Comparison of ENCODE assay signal across 9 cellular contexts in genomic region chrX:153688534-153688899, GRCh38. TPM values are rescaled to one million over a fixed set of nuclear protein-coding genes. Genes with fewer than 3 reads are reported as not detected.
DNase-seq lines count a peak whose midpoint lies in the region; ATAC-seq and TF ChIP-seq lines count a peak whose summit lies in the region.
"Had no signal": no experiment of that assay in that cellular context is flagged by ENCODE, and none has a peak within 500 bp of the region (broad histone marks: within the 10 kb centered on the region; RNA-seq: fewer than 3 reads in every experiment).

No MANE protein-coding gene starts in this region.

- no peaks in the 10 kb centered on the region for H3K36me3 Mint-ChIP-seq in activated naive CD8-positive, alpha-beta T cell treated with anti-CD3 and anti-CD28 coated beads for 36 hours
- H3K36me3 Mint-ChIP-seq: activated naive CD8-positive, alpha-beta T cell had no signal

- H3K4me3 ChIP-seq in H7 (ENCODE audit: insufficient read depth, low read depth, low read length) = peak overlapping the region; percentile 45
- H3K4me3 ChIP-seq in choroid plexus epithelial cell (ENCODE audit: low read depth, low read length) = peak overlapping the region; percentile 45
- peak overlapping the region; percentile 68 for H3K4me3 ChIP-seq in psoas muscle

- peak overlapping the region; percentile 85 for H3K27ac ChIP-seq in psoas muscle

- H3K27me3 Mint-ChIP-seq in activated naive CD8-positive, alpha-beta T cell treated with anti-CD3 and anti-CD28 coated beads for 36 hours = peaks cover 12% of the 10 kb centered on the region
- H3K27me3 Mint-ChIP-seq: activated naive CD8-positive, alpha-beta T cell had no signal

- no peaks in the 10 kb centered on the region for H3K4me1 Mint-ChIP-seq in activated naive CD8-positive, alpha-beta T cell treated with anti-CD3 and anti-CD28 coated beads for 36 hours

- H3K36me3 ChIP-seq in H7 (replicated peaks; ENCODE audit: control insufficient read depth, insufficient read depth, low read length) (no peaks in the 10 kb centered on the region), psoas muscle (ENCODE audit: insufficient read depth in 1 of 2, low read depth in 1 of 2) (peaks cover 0 to 3% of the 10 kb centered on the region in 2 donors)

- H3K4me3 Mint-ChIP-seq in activated naive CD8-positive, alpha-beta T cell treated with anti-CD3 and anti-CD28 coated beads for 36 hours = no peak overlapping the region
- H3K4me3 Mint-ChIP-seq: activated naive CD8-positive, alpha-beta T cell had no signal

- no peaks in the 10 kb centered on the region for H3K4me1 ChIP-seq in psoas muscle

- H3K27me3 ChIP-seq in H7 (ENCODE audit: control insufficient read depth, insufficient read depth, low read length) (no peaks in the 10 kb centered on the region), psoas muscle (ENCODE audit: insufficient read depth in 3 of 3, low read length in 2 of 3) (peaks cover 0 to 7% (median 0%) of the 10 kb centered on the region in 3 donors)

- TF ChIP-seq CTCF in choroid plexus epithelial cell (conservative IDR thresholded peaks at IDR 0.05; ENCODE audit: low read depth, low read length) (no peak), psoas muscle (IDR thresholded peaks at IDR 0.05) (no peak)

- peaks cover 2% of the 10 kb centered on the region for H3K9me3 Mint-ChIP-seq in activated naive CD8-positive, alpha-beta T cell treated with anti-CD3 and anti-CD28 coated beads for 36 hours

- DNase-seq in H7 (no peak), choroid plexus epithelial cell (ENCODE audit: low read depth) (no peak), psoas muscle (no peak), GM19238 (ENCODE audit: insufficient read length, low spot score) (no peak)
- DNase-seq in stimulated activated CD4-positive, alpha-beta T cell treated with anti-CD3 and anti-CD28 coated beads, Interleukin-12 subunit alpha, Interleukin-12 subunit beta, amount 100 ng/mL, for 4 hours = no peak
- no peak for DNase-seq in activated naive CD8-positive, alpha-beta T cell treated with anti-CD3 and anti-CD28 coated beads for 36 hours

- WGBS in psoas muscle, 3 donors = 0 to 28% (median 2%) methylated on average over 19 to 51 of the region's 52 CpGs

- intact Hi-C loops in psoas muscle (cut with DNase I) = no loop called here

- no peak for ATAC-seq in psoas muscle

- no peaks in the 10 kb centered on the region for H3K9me3 ChIP-seq in psoas muscle

- H3K27ac Mint-ChIP-seq in activated naive CD8-positive, alpha-beta T cell treated with anti-CD3 and anti-CD28 coated beads for 36 hours = no peak overlapping the region
- H3K27ac Mint-ChIP-seq: activated naive CD8-positive, alpha-beta T cell had no signal

RNA-seq across cellular contexts. Expression of gene SLC6A8, which starts 0.8 kb away (rescaled TPM):
- total RNA-seq in H7 (2014; rRNA removed; shearing (Covaris generic)) = 29.4 and 40.2 TPM in 2 replicates
- 100 to 1,000 TPM in 2 of 4 donors, 10 to 100 TPM in 2; 82.2 to 256 (median 117) TPM for total RNA-seq in psoas muscle
- 100 to 1,000 TPM in 2 of 3 donors, 10 to 100 TPM in 1; 84.9 to 209 (median 104) TPM for polyA plus RNA-seq in psoas muscle
- total RNA-seq in activated naive CD8-positive, alpha-beta T cell treated with anti-CD3 and anti-CD28 coated beads for 36 hours = under 1 TPM; 0.68 to 0.70 TPM

RNA-seq across cellular contexts. Expression of gene PNCK, which starts 14.9 kb away (rescaled TPM):
- total RNA-seq in H7 (2014; rRNA removed; shearing (Covaris generic)) = 1.7 and 5.5 TPM in 2 replicates
- total RNA-seq in psoas muscle = 1 to 10 TPM in 1 of 4 donors, under 1 TPM in 3; 0.79 to 1.9 (median 0.92) TPM
- polyA plus RNA-seq in psoas muscle = 1 to 10 TPM in 1 of 3 donors, under 1 TPM in 2; 0.21 to 1.0 (median 0.35) TPM
- total RNA-seq in activated naive CD8-positive, alpha-beta T cell treated with anti-CD3 and anti-CD28 coated beads for 36 hours = 1 to 10 TPM; 1.0 to 1.2 TPM
- total RNA-seq: G401 had no signal

RNA-seq across cellular contexts. Expression of gene BCAP31, which starts 35.7 kb away (rescaled TPM):
- total RNA-seq in H7 (2014; rRNA removed; shearing (Covaris generic)) = 95.0 and 176 TPM in 2 replicates
- total RNA-seq in psoas muscle = 10 to 100 TPM; 65.4 to 71.6 (median 66.0) TPM
- polyA plus RNA-seq in psoas muscle = 10 to 100 TPM; 63.7 to 97.3 (median 72.1) TPM
- 100 to 1,000 TPM; 103 to 109 TPM for total RNA-seq in activated naive CD8-positive, alpha-beta T cell treated with anti-CD3 and anti-CD28 coated beads for 36 hours

RNA-seq across cellular contexts. Expression of gene ABCD1, which starts 36.1 kb away (rescaled TPM):
- total RNA-seq in H7 (2014; rRNA removed; shearing (Covaris generic)) = 12.2 and 17.1 TPM in 2 replicates
- total RNA-seq in psoas muscle = 10 to 100 TPM; 16.0 to 27.1 (median 20.9) TPM
- polyA plus RNA-seq in psoas muscle = 10 to 100 TPM; 11.7 to 36.0 (median 15.8) TPM
- 1 to 10 TPM; 4.1 to 4.3 TPM for total RNA-seq in activated naive CD8-positive, alpha-beta T cell treated with anti-CD3 and anti-CD28 coated beads for 36 hours

RNA-seq across cellular contexts. Expression of gene DUSP9, which starts 41.5 kb away (rescaled TPM):
- total RNA-seq in H7 (2014; rRNA removed; shearing (Covaris generic)) = 2.3 and 3.3 TPM in 2 replicates
- total RNA-seq in psoas muscle = not detected
- not detected for polyA plus RNA-seq in psoas muscle
- under 1 TPM; 0.08 to 0.23 TPM for total RNA-seq in activated naive CD8-positive, alpha-beta T cell treated with anti-CD3 and anti-CD28 coated beads for 36 hours
- total RNA-seq: HT-29 had no signal

Comparison
In these comparisons a context has a peak if more than half of its experiments do, and no peak if none do; other contexts are left out.
1. RNA of gene SLC6A8, which starts 0.8 kb away (total RNA-seq): 82.2 to 256 TPM in psoas muscle and 29.4 to 40.2 TPM in H7; 0.68 to 0.70 TPM in activated naive CD8-positive, alpha-beta T cell treated with anti-CD3 and anti-CD28 coated beads for 36 hours; every median in the first group is over 10 times any median in the second.
2. Peak in every context shown above with its lines, with median percentiles within 50 percentile points of each other: H3K4me3 ChIP-seq.